In the genomic region with DNA sequence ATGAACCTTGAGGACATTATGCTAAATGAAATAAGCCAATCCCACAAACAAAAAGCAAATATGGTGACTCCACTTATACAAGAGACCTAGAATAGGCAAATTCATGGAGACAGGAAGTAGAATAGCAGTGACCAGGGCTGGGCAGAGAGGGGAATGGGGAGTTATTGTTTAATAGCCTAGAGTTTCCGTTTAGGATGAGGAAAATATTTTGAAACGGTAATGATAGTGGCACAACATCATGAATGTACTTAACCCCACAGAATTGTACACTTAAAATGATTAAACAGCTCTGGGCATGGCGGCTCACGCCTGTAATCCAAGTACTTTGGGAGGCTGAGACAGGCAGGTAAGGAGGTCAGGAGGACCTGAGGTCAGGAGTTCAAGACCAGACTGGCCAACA, we compare ENCODE assay signal across 19 cellular contexts.
"Had no signal": no experiment of that assay in that cellular context is flagged by ENCODE, and none has a peak within 500 bp of the region (broad histone marks: within the 10 kb centered on the region; RNA-seq: fewer than 3 reads in every experiment).

No MANE protein-coding gene starts in this region.

- H3K36me3 ChIP-seq: esophagus squamous epithelium, gastrocnemius medialis, heart right ventricle, left lung, lower lobe of right lung had no signal

- H3K4me1 ChIP-seq: esophagus squamous epithelium, gastrocnemius medialis, heart right ventricle, left lung, lower lobe of right lung had no signal

- H3K27ac ChIP-seq: coronary artery, dorsolateral prefrontal cortex, esophagus squamous epithelium, gastrocnemius medialis, heart right ventricle, left lung, lower lobe of right lung had no signal

- H3K27me3 ChIP-seq: gastrocnemius medialis, heart right ventricle had no signal

- DNase-seq: dermis blood vessel endothelial cell; dorsolateral prefrontal cortex; effector CD4-positive, alpha-beta T cell; effector memory CD4-positive, alpha-beta T cell; esophagus squamous epithelium; foreskin fibroblast; foreskin melanocyte; gastrocnemius medialis; glutamatergic neuron; heart right ventricle; hippocampal formation; left cardiac atrium; left lung; left ventricle myocardium superior; lower lobe of right lung; mesenchymal stem cell; mucosa of descending colon; naive B cell had no signal

- H3K4me3 ChIP-seq: coronary artery, dorsolateral prefrontal cortex, esophagus squamous epithelium, gastrocnemius medialis, heart right ventricle, left lung, lower lobe of right lung, mucosa of descending colon had no signal

- H3K9me3 ChIP-seq: esophagus squamous epithelium, gastrocnemius medialis, heart right ventricle, left lung, lower lobe of right lung, mucosa of descending colon had no signal
